Comparison of ENCODE assay signal across 14 cellular contexts in the genomic region with DNA sequence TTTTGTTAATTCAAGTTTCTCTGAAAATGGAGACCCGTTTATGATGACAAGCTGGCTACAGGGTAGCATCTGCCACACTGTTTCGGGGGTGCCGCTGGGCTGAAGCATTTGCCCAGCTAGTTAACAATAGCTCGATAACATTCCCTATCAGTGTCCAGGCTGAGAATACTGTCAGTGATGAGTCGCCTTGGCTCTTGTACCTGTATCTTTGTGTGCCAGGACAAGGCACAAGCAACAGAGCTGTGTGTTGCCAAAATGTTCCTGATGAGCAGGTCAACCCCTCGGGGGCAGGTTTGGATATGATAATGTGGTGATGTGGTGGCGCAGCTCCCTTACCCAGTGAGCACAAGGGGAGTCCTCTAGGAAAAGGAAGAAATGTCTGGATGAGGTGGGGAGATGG. TPM values are rescaled to one million over a fixed set of nuclear protein-coding genes. Genes with fewer than 3 reads are reported as not detected.
A peak's percentile ranks its signal among the peaks of the same experiment; 100 is the strongest.
DNase-seq lines count a peak whose midpoint lies in the region; ATAC-seq and TF ChIP-seq lines count a peak whose summit lies in the region.
"Had no signal": no experiment of that assay in that cellular context is flagged by ENCODE, and none has a peak within 500 bp of the region (broad histone marks: within the 10 kb centered on the region; RNA-seq: fewer than 3 reads in every experiment).

No MANE protein-coding gene starts in this region.

- H3K4me1 ChIP-seq in BLaER1 treated with 17β-estradiol and CSF1 and Interleukin-3, amounts not matched to agents 10 nM and 100 nM, result peaks cover 39 to 87% (median 46%) of the 10 kb centered on the region in 10 experiments
- H3K4me1 ChIP-seq in GM23248 (ENCODE audit: insufficient read depth) (peaks cover 63% of the 10 kb centered on the region), psoas muscle (peaks cover 44% of the 10 kb centered on the region)
- peaks cover 24% of the 10 kb centered on the region for H3K4me1 ChIP-seq in effector memory CD4-positive, alpha-beta T cell (ENCODE audit: control insufficient read depth, insufficient read depth, low read length, poor library complexity, severe bottlenecking)

- H4K20me1 ChIP-seq in BLaER1 treated with 17β-estradiol and CSF1 and Interleukin-3, amounts not matched to agents 10 nM and 100 nM, result 0 out of 22 replicates have a peak, but pooled peaks cover 0 to 5% (median 0%) of the 10 kb centered on the region in 11 experiments
- no peaks in the 10 kb centered on the region for H4K20me1 ChIP-seq in GM23248 (ENCODE audit: insufficient read depth)

- H3K27ac ChIP-seq in BLaER1 treated with 17β-estradiol and CSF1 and Interleukin-3, amounts not matched to agents 10 nM and 100 nM, result peak overlapping the region in 4 of 11 experiments; percentile 59 to 77 (median 64); a peak in 8 of 22 replicates
- H3K27ac ChIP-seq in GM23248 (peak overlapping the region; percentile 90), psoas muscle (peak overlapping the region; percentile 83)
- H3K27ac ChIP-seq in effector memory CD4-positive, alpha-beta T cell (ENCODE audit: insufficient read depth, low read length, poor library complexity, severe bottlenecking), result peak overlapping the region; percentile 37
- H3K27ac ChIP-seq: KMS-11 had no signal

- H3K4me2 ChIP-seq in BLaER1 treated with 17β-estradiol and CSF1 and Interleukin-3, amounts not matched to agents 10 nM and 100 nM, result peak overlapping the region; percentile 70 to 88 (median 83); a peak in 17 of 22 replicates
- no peak overlapping the region for H3K4me2 ChIP-seq in GM23248 (ENCODE audit: unreplicated experiment)
- H3K4me2 ChIP-seq: KMS-11 had no signal

- intact Hi-C loops in psoas muscle (cut with DNase I), result no loop called here

- peaks cover 6 to 14% (median 11%) of the 10 kb centered on the region in 11 experiments for H3K9me3 ChIP-seq in BLaER1 treated with 17β-estradiol and CSF1 and Interleukin-3, amounts not matched to agents 10 nM and 100 nM (replicated peaks in 1 of 11)
- H3K9me3 ChIP-seq in GM23248 (ENCODE audit: low read depth), result no peaks in the 10 kb centered on the region
- H3K9me3 ChIP-seq in effector memory CD4-positive, alpha-beta T cell (ENCODE audit: control insufficient read depth, low read length), result no peaks in the 10 kb centered on the region
- H3K9me3 ChIP-seq in psoas muscle, result peaks cover 3% of the 10 kb centered on the region

- H3F3A ChIP-seq in GM23248 (ENCODE audit: insufficient read depth), result peaks cover 100% of the 10 kb centered on the region

- no peak for TF ChIP-seq CTCF in psoas muscle (IDR thresholded peaks at IDR 0.05)

- in situ Hi-C loops in GM23248 (cut with MboI), result no loop called here

- H2AFZ ChIP-seq in GM23248, result no peak overlapping the region

- H3K9ac ChIP-seq in BLaER1 treated with 17β-estradiol and CSF1 and Interleukin-3, amounts not matched to agents 10 nM and 100 nM, result no peak overlapping the region
- H3K9ac ChIP-seq in GM23248, result peak overlapping the region; percentile 44
- H3K9ac ChIP-seq: KMS-11 had no signal

- H3K36me3 ChIP-seq in BLaER1 treated with 17β-estradiol and CSF1 and Interleukin-3, amounts not matched to agents 10 nM and 100 nM, result no peaks in the 10 kb centered on the region
- H3K36me3 ChIP-seq in GM23248 (ENCODE audit: low read depth) (peaks cover 74% of the 10 kb centered on the region), psoas muscle (ENCODE audit: insufficient read depth in 1 of 2, low read depth in 1 of 2) (no peaks in the 10 kb centered on the region)
- H3K36me3 ChIP-seq in effector memory CD4-positive, alpha-beta T cell (ENCODE audit: control insufficient read depth, insufficient read depth, low read length), result no peaks in the 10 kb centered on the region

- peaks cover 0 to 44% (median 0%) of the 10 kb centered on the region in 11 experiments; a peak in 6 of 22 replicates for H3K27me3 ChIP-seq in BLaER1 treated with 17β-estradiol and CSF1 and Interleukin-3, amounts not matched to agents 10 nM and 100 nM
- no peaks in the 10 kb centered on the region for H3K27me3 ChIP-seq in GM23248 (replicated peaks; ENCODE audit: insufficient read depth)
- no peaks in the 10 kb centered on the region for H3K27me3 ChIP-seq in effector memory CD4-positive, alpha-beta T cell (replicated peaks; ENCODE audit: control insufficient read depth, insufficient read depth, low read length, poor library complexity, severe bottlenecking)
- H3K27me3 ChIP-seq in psoas muscle (ENCODE audit: insufficient read depth in 3 of 3, low read length in 2 of 3), result no peaks in the 10 kb centered on the region

- no peak overlapping the region for H3K4me3 ChIP-seq in BLaER1 treated with 17β-estradiol and CSF1 and Interleukin-3, amounts not matched to agents 10 nM and 100 nM
- H3K4me3 ChIP-seq in GM23248 (no peak overlapping the region), psoas muscle (no peak overlapping the region)
- no peak overlapping the region for H3K4me3 ChIP-seq in effector memory CD4-positive, alpha-beta T cell (ENCODE audit: insufficient read depth, low read depth, low read length, poor library complexity, severe bottlenecking)

- WGBS in GM23248 (ENCODE audit: low coverage in 1 of 2, low lambda C conversion rate in 2 of 2, missing lambda C conversion rate in 2 of 2), 2 experiments, result 90 to 92% methylated on average over 7 of the region's 7 CpGs
- 50 to 63% (median 52%) methylated on average over 7 of the region's 7 CpGs for WGBS in psoas muscle, 3 donors

- no peaks in the 10 kb centered on the region for H3K9me2 ChIP-seq in GM23248 (ENCODE audit: insufficient read depth)

- ATAC-seq in psoas muscle, result peak in 3 of 4 donors; percentile 23 to 55 (median 53)
- no peak for ATAC-seq in HG03457 (IDR thresholded peaks at IDR 0.05; ENCODE audit: unreplicated experiment)
- no peak for ATAC-seq in HG03135 (IDR thresholded peaks at IDR 0.05; ENCODE audit: unreplicated experiment)

- DNase-seq in GM23248, result peak; percentile 49
- DNase-seq in effector memory CD4-positive, alpha-beta T cell, result no peak
- DNase-seq in psoas muscle, result no peak
- DNase-seq in Ammon's horn (ENCODE audit: low spot score), result no peak
- DNase-seq: activated CD4-positive, alpha-beta T cell treated with anti-CD3 and anti-CD28 coated beads, Interleukin-2, amount 50 U/mL, for 48 hours; effector CD8-positive, alpha-beta T cell; foreskin fibroblast; NCI-H748 treated with DMSO at 0.1 percent for 48 hours; T1000 had no signal

- H3K79me2 ChIP-seq in GM23248 (ENCODE audit: insufficient read depth), result peaks cover 81% of the 10 kb centered on the region

RNA-seq across cellular contexts. Expression of gene TGFBI, which starts 7.0 kb away (rescaled TPM):
- 7,109 and 7,351 TPM in 2 replicates for total RNA-seq in GM23248 (2014; rRNA removed; shearing (Covaris generic))
- polyA plus RNA-seq in GM23248 (2016; fragmentation: Nextera tagmentation; extraction: Ambion mirVana), result 7,159 and 7,358 TPM in 2 replicates
- total RNA-seq in psoas muscle, result 10 to 100 TPM; 24.4 to 35.9 (median 30.3) TPM
- 10 to 100 TPM; 18.8 to 28.3 (median 20.9) TPM for polyA plus RNA-seq in psoas muscle
- total RNA-seq: activated T-helper 2 cell treated with anti-CD3 and anti-CD28 coated beads, Interferon-gamma antibody, Interleukin-2, Interleukin-4, amounts not matched to agents 10 μg/mL and 5 μg/mL and 100 μg/mL, durations not matched to agents 14 hours and 24 hours and 36 hours had no signal

Comparison
In these comparisons a context has a peak if more than half of its experiments do, and no peak if none do; other contexts are left out.
1. ATAC-seq: peak in psoas muscle (3 of 4); none in HG03457 (single experiment) and HG03135 (single experiment).
2. RNA of gene TGFBI, which starts 7.0 kb away (total RNA-seq): 7,109 to 7,351 TPM in GM23248; 24.4 to 35.9 TPM in psoas muscle; every median in the first group is over 100 times any median in the second.